8 cellular contexts compared by ENCODE assay signal in the genomic region with DNA sequence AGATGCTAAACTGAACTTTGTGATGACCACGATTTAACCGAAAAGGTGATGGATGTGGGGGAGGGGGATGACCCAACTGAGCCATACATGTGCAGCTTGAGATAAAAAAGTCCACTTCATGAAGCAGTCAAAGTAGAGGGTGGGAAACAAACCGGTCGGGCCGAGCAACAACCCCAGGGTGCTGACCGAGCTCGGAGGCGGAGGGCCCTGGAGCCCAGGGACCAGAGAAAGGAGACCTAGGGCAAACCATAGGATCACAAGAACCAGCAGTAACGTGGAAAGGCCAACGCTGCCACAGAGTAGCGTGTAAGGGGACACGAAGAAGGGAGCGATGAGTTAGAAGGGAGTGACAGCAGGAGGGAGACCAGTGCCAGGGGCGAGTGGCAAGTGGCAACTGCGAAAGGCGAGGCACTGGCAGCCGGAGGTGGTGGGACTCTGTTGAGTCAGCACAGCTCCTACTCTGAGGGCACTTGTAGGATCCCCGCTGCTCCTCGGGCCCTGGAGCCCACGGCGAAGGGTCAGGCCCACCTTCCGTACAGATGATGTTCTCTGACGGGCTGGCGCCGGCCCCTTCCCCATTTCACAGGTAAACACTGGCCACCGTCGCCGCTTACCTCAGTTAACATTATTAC. TPM values are rescaled to one million over a fixed set of nuclear protein-coding genes. Genes with fewer than 3 reads are reported as not detected.
DNase-seq lines count a peak whose midpoint lies in the region; ATAC-seq and TF ChIP-seq lines count a peak whose summit lies in the region.

No MANE protein-coding gene starts in this region.

- ATAC-seq in GM18519 (IDR thresholded peaks at IDR 0.05; ENCODE audit: low FRiP score, unreplicated experiment) = peak; percentile 17
- peak; percentile 30 for ATAC-seq in HG03060 (IDR thresholded peaks at IDR 0.05; ENCODE audit: low read depth, unreplicated experiment)

- TF ChIP-seq CTCF in A673 (conservative IDR thresholded peaks at IDR 0.05; ENCODE audit: low read depth, low read length) = no peak
- TF ChIP-seq CTCF in epithelial cell of proximal tubule (conservative IDR thresholded peaks at IDR 0.05; ENCODE audit: low read depth, low read length) = no peak

- CTCF ChIA-PET in A673 (lab: Charles Lee) = no interaction called here

- H3K4me3 ChIP-seq in A673 (ENCODE audit: low read depth, low read length, poor library complexity, severe bottlenecking) = peak overlapping the region; percentile 92
- peak overlapping the region; percentile 77 for H3K4me3 ChIP-seq in epithelial cell of proximal tubule (ENCODE audit: low read depth, low read length)
- H3K4me3 ChIP-seq in muscle layer of colon (ENCODE audit: low read depth in 1 of 2, low read length in 2 of 2) = peak overlapping the region; percentile 79 to 98

- POLR2A ChIA-PET in A673 (lab: Charles Lee; ENCODE audit: low non-redundant PET) = no interaction called here

- H3K27me3 ChIP-seq in A673 (replicated peaks; ENCODE audit: insufficient read depth, low read depth, low read length, poor library complexity) = no peaks in the 10 kb centered on the region
- H3K27me3 ChIP-seq in muscle layer of colon (ENCODE audit: control insufficient read depth in 1 of 2, insufficient read depth in 2 of 2, low read length in 2 of 2) = no peaks in the 10 kb centered on the region

- H3K9ac ChIP-seq in muscle layer of colon (ENCODE audit: low read length) = peak overlapping the region; percentile 94

- H3K4me1 ChIP-seq in A673 (ENCODE audit: insufficient read depth, low read length, poor library complexity, severe bottlenecking) (peaks cover 11% of the 10 kb centered on the region), muscle layer of colon (ENCODE audit: insufficient read depth, low read length) (peaks cover 10% of the 10 kb centered on the region)

- DNase-seq in A673 (ENCODE audit: low spot score) (peak; percentile 51), NCI-H510A treated with DMSO at 0.1 percent for 48 hours (lab: John Stamatoyannopoulos, UW) (peak; percentile 39), activated T-cell treated with anti-CD3 and anti-CD28 coated beads for 4 hours (peak; percentile 25), epithelial cell of proximal tubule (ENCODE audit: low read depth) (no peak)
- DNase-seq in stimulated activated naive CD4-positive, alpha-beta T cell (lab: John Stamatoyannopoulos, UW) = peak in 5 of 6 experiments; percentile 21 to 68 (median 56)

- no peaks in the 10 kb centered on the region for H3K9me3 ChIP-seq in A673 (ENCODE audit: low read depth, low read length, poor library complexity, severe bottlenecking)
- no peaks in the 10 kb centered on the region for H3K9me3 ChIP-seq in muscle layer of colon (ENCODE audit: low read length)

- no TSS peak for BruUV-seq in A673 (replicated peaks; lab: Mats Ljungman, UMichigan)

- H3K27ac ChIP-seq in A673 (ENCODE audit: low read depth, low read length, poor library complexity, severe bottlenecking) = peak overlapping the region; percentile 95
- peak overlapping the region; percentile 89 for H3K27ac ChIP-seq in muscle layer of colon (ENCODE audit: low read depth, low read length)

- no peaks in the 10 kb centered on the region for H3K36me3 ChIP-seq in A673 (ENCODE audit: insufficient read depth, low read length, poor library complexity, severe bottlenecking)
- no peaks in the 10 kb centered on the region for H3K36me3 ChIP-seq in muscle layer of colon (ENCODE audit: insufficient read depth, low read length)

- intact Hi-C loops in A673 (cut with micrococcal nuclease; ENCODE audit: unreplicated experiment) = no loop called here

RNA-seq across cellular contexts. Expression of a gene that starts 0.5 kb away (rescaled TPM):
- total RNA-seq in A673 (2021) (28.4 and 31.2 TPM in 2 replicates), epithelial cell of proximal tubule (10.8 and 26.0 TPM in 2 replicates)
